ENCODE assay signal across 29 cellular contexts in the genomic region with DNA sequence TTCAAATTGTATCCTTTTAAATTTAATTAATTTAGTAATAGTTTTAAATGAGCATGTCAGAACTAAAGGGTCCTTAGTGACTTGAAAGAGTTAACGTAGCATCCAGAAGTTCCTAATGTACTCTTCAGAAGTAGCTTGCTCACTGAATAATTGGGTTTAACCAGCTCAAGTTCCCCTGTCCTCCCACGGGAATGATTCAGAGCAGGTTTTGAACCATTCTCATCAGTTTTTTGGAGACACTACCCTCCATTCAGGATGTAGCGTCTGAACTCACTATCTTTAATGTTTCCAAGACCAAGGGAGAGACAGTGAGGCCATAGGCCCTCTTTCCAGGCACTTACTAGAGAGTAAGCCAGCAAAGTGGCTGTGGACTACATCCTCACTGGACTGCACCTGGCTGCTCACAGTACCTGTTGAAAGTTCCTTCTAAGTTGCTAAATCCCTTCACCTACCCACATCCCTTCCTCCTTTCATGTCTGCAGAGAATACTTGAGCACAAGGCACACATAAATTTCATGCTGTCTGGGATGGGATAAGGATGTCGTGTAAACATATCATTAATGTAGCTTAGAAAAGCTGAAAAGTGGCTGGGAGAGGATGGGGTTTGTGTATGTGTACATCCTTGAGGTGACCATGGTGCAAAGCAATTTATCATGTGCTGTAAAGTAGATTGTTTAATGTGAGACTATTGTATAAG.
DNase-seq lines count a peak whose midpoint lies in the region; ATAC-seq and TF ChIP-seq lines count a peak whose summit lies in the region.
"Had no signal": no experiment of that assay in that cellular context is flagged by ENCODE, and none has a peak within 500 bp of the region (broad histone marks: within the 10 kb centered on the region; RNA-seq: fewer than 3 reads in every experiment).

No MANE protein-coding gene starts in this region.

- no TSS peak for BruUV-seq in OCI-LY7 (replicated peaks; lab: Mats Ljungman, UMichigan)

- peaks cover 18% of the 10 kb centered on the region for H3K4me1 ChIP-seq in cardiac muscle cell (ENCODE audit: low read depth)
- H3K4me1 ChIP-seq in OCI-LY7 (ENCODE audit: insufficient read depth, low read length, poor library complexity, severe bottlenecking) = peaks cover 30% of the 10 kb centered on the region
- H3K4me1 ChIP-seq: Caco-2 had no signal

- peak overlapping the region in 2 of 3 experiments; percentile 3 to 10 for H3K27ac Mint-ChIP-seq in nephron
- H3K27ac Mint-ChIP-seq: T-helper 1 cell treated with Interleukin-12 subunit alpha and Interleukin-12 subunit beta and Interleukin-4 antibody, amounts not matched to agents 30 μg/mL and 1 μg/mL, for 36 hours; type B pancreatic cell had no signal

- TF ChIP-seq CTCF in cardiac muscle cell (IDR thresholded peaks at IDR 0.05; ENCODE audit: low read depth, low read length) = no peak
- TF ChIP-seq CTCF in OCI-LY7 (conservative IDR thresholded peaks at IDR 0.05; ENCODE audit: low read length) = no peak
- no peak for TF ChIP-seq CTCF in nephron (IDR thresholded peaks at IDR 0.05; ENCODE audit: unreplicated experiment in 3 of 3)

- H3K36me3 Mint-ChIP-seq in nephron (ENCODE audit: low read depth) = no peaks in the 10 kb centered on the region
- H3K36me3 Mint-ChIP-seq: type B pancreatic cell had no signal

- H3K9me2 ChIP-seq in OCI-LY7 (ENCODE audit: insufficient read depth, low read length) = no peaks in the 10 kb centered on the region
- H3K9me2 ChIP-seq: SK-N-SH had no signal

- H3K4me3 ChIP-seq in cardiac muscle cell = no peak overlapping the region
- no peak overlapping the region for H3K4me3 ChIP-seq in OCI-LY7 (ENCODE audit: low read depth, low read length, poor library complexity, severe bottlenecking)
- H3K4me3 ChIP-seq: coronary artery had no signal

- peaks cover 12% of the 10 kb centered on the region for H3K4me1 Mint-ChIP-seq in nephron

- ATAC-seq in left ventricle myocardium superior (no peak), HG03521 (IDR thresholded peaks at IDR 0.05; ENCODE audit: unreplicated experiment) (no peak)
- ATAC-seq: HCT116; Right ventricle myocardium inferior; sciatic nerve; stimulated activated memory B cell treated with anti-CD40 and anti-IgM and Interleukin-4, amounts not matched to agents 10 μg/mL and 1 μg/mL and 100 μg/mL, for 72 hours had no signal

- H3K27ac ChIP-seq in cardiac muscle cell (peak overlapping the region; percentile 59), OCI-LY7 (ENCODE audit: low read depth, low read length, poor library complexity, severe bottlenecking) (no peak overlapping the region)
- H3K27ac ChIP-seq: coronary artery, epithelial cell of prostate had no signal

- no peaks in the 10 kb centered on the region; the same call in 1 of the 2 replicates for H3K79me2 ChIP-seq in OCI-LY7 (ENCODE audit: insufficient read depth, low read depth, low read length)

- intact Hi-C loops in left ventricle myocardium superior (cut with micrococcal nuclease) = loop anchor here (10.0 kb wide), 1 partner anchor 426 kb away; a partner anchor contains a TSS
- intact Hi-C loops in OCI-LY7 (cut with micrococcal nuclease; ENCODE audit: unreplicated experiment) = loop anchor here (5.0 kb wide), 3 partner anchors 189 to 429 kb away; no protein-coding TSS in a partner anchor

- H2AFZ ChIP-seq in OCI-LY7 (ENCODE audit: low read length) = no peak overlapping the region

- H3K27me3 Mint-ChIP-seq in nephron (ENCODE audit: low read depth) = no peaks in the 10 kb centered on the region
- H3K27me3 Mint-ChIP-seq: memory B cell; stimulated activated memory B cell treated with anti-CD40 and anti-IgM and Interleukin-4, amounts not matched to agents 10 μg/mL and 1 μg/mL and 100 μg/mL, for 72 hours; type B pancreatic cell had no signal

- CTCF ChIA-PET in HEK293T (lab: Yijun Ruan, JAX) = interaction anchor here (0.6 to 0.9 kb wide), 2 partner anchors 13 to 774 kb away, joined by 3 read pairs; no protein-coding TSS in a partner anchor
- CTCF ChIA-PET in OCI-LY7 (lab: Charles Lee; ENCODE audit: unreplicated experiment) = interaction anchor here (1.8 kb wide), 1 partner anchor 147 kb away, joined by 5 read pairs; a partner anchor contains a TSS

- POLR2A ChIA-PET in HEK293T (lab: Yijun Ruan, JAX) (no interaction called here), OCI-LY7 (lab: Charles Lee) (interaction anchor here (0.7 to 1.3 kb wide), 4 partner anchors 10 to 235 kb away, joined by 3 to 5 read pairs (median 4); no protein-coding TSS in a partner anchor)

- no peak overlapping the region for H3K4me3 Mint-ChIP-seq in nephron
- H3K4me3 Mint-ChIP-seq: stimulated activated memory B cell treated with anti-CD40 and anti-IgM and Interleukin-4, amounts not matched to agents 10 μg/mL and 1 μg/mL and 100 μg/mL, for 72 hours; T-helper 1 cell treated with Interleukin-12 subunit alpha and Interleukin-12 subunit beta and Interleukin-4 antibody, amounts not matched to agents 30 μg/mL and 1 μg/mL, for 36 hours; type B pancreatic cell had no signal

- H3K4me2 ChIP-seq in OCI-LY7 (ENCODE audit: low read length) = no peak overlapping the region
- H3K4me2 ChIP-seq: SK-N-SH had no signal

- H3K36me3 ChIP-seq in cardiac muscle cell (no peaks in the 10 kb centered on the region), OCI-LY7 (ENCODE audit: insufficient read depth, low read length) (no peaks in the 10 kb centered on the region)

- H3K9me3 ChIP-seq in cardiac muscle cell (ENCODE audit: low read depth) = no peaks in the 10 kb centered on the region
- H3K9me3 ChIP-seq in OCI-LY7 (ENCODE audit: low read length) = no peaks in the 10 kb centered on the region
- H3K9me3 ChIP-seq: Caco-2, SK-N-SH had no signal

- DNase-seq in cardiac muscle cell (ENCODE audit: low read depth in 1 of 2, low spot score in 1 of 2) = no peak
- DNase-seq in left ventricle myocardium superior = no peak
- no peak for DNase-seq in HEK293T (ENCODE audit: extremely low spot score)
- DNase-seq in OCI-LY7 (ENCODE audit: low spot score) = peak; percentile 6
- DNase-seq in AG20443 (ENCODE audit: low spot score) = no peak
- DNase-seq: activated CD4-positive, alpha-beta T cell treated with anti-CD3 and anti-CD28 coated beads, Interleukin-2, amount 50 U/mL, for 48 hours; activated CD8-positive, alpha-beta memory T cell treated with anti-CD3 and anti-CD28 coated beads, Interleukin-2, amount 50 U/mL, for 4 hours; C1 segment of cervical spinal cord; DMS79; effector memory CD4-positive, alpha-beta T cell; hypothalamus; Kasumi-1; left colon; NCI-H1436 treated with DMSO at 0.1 percent for 48 hours; NCI-H446 treated with DMSO at 0.1 percent for 48 hours; SK-N-SH; stimulated activated CD4-positive, alpha-beta T cell treated with anti-CD3 and anti-CD28 coated beads, Interleukin-12 subunit alpha, Interleukin-12 subunit beta, amount 100 ng/mL, for 4 hours had no signal

- H4K20me1 ChIP-seq in OCI-LY7 (ENCODE audit: insufficient read depth, low read length) = no peaks in the 10 kb centered on the region

- no peaks in the 10 kb centered on the region for H3K9me3 Mint-ChIP-seq in nephron
- H3K9me3 Mint-ChIP-seq: memory B cell; stimulated activated memory B cell treated with anti-CD40 and anti-IgM and Interleukin-4, amounts not matched to agents 10 μg/mL and 1 μg/mL and 100 μg/mL, for 72 hours; T-helper 1 cell treated with Interleukin-12 subunit alpha and Interleukin-12 subunit beta and Interleukin-4 antibody, amounts not matched to agents 30 μg/mL and 1 μg/mL, for 36 hours; type B pancreatic cell had no signal

- no peaks in the 10 kb centered on the region for H3K27me3 ChIP-seq in cardiac muscle cell

TF ChIP-seq in HEK293T, 16 proteins besides CTCF, POLR2A, EP300 and RAD21:
- TF ChIP-seq FOXA1 (IDR thresholded peaks at IDR 0.05) = no peak
- TF ChIP-seq, protein P1, sequence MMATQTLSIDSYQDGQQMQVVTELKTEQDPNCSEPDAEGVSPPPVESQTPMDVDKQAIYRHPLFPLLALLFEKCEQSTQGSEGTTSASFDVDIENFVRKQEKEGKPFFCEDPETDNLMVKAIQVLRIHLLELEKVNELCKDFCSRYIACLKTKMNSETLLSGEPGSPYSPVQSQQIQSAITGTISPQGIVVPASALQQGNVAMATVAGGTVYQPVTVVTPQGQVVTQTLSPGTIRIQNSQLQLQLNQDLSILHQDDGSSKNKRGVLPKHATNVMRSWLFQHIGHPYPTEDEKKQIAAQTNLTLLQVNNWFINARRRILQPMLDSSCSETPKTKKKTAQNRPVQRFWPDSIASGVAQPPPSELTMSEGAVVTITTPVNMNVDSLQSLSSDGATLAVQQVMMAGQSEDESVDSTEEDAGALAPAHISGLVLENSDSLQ (IDR thresholded peaks at IDR 0.05) = peak; percentile 38; the same call in 1 of the 2 replicates
